Comparison of ENCODE assay signal across 17 cellular contexts in genomic region chr21:35911412-35912191, GRCh38.
"Had no signal": no experiment of that assay in that cellular context is flagged by ENCODE, and none has a peak within 500 bp of the region (broad histone marks: within the 10 kb centered on the region; RNA-seq: fewer than 3 reads in every experiment).

No MANE protein-coding gene starts in this region.

- H3K4me1 ChIP-seq: gastrocnemius medialis, left ventricle myocardium inferior, right atrium auricular region had no signal

- ATAC-seq: activated CD8-positive, alpha-beta T cell treated with anti-CD3 and anti-CD28 coated beads, Interleukin-2, amount 10 ng/mL, durations not matched to agents 7 days and 5 days; activated T-cell treated with anti-CD3 and anti-CD28 coated beads, Interleukin-2, amount 50 U/mL, for 72 hours; gastrocnemius medialis; WTC11 had no signal

- H3K36me3 ChIP-seq: gastrocnemius medialis, left ventricle myocardium inferior, right atrium auricular region, transverse colon had no signal

- H3K9me3 ChIP-seq: gastrocnemius medialis, left ventricle myocardium inferior, right atrium auricular region, transverse colon had no signal

- DNase-seq: activated CD4-positive, alpha-beta T cell treated with anti-CD3 and anti-CD28 coated beads for 48 hours; activated CD8-positive, alpha-beta memory T cell treated with anti-CD3 and anti-CD28 coated beads, Interleukin-2, amount 50 U/mL, for 4 hours; activated CD8-positive, alpha-beta T cell treated with anti-CD3 and anti-CD28 coated beads, Interleukin-2, amount 10 ng/mL, durations not matched to agents 7 days and 5 days; activated gamma-delta T cell; activated naive CD8-positive, alpha-beta T cell treated with anti-CD3 and anti-CD28 coated beads for 36 hours; activated T-cell treated with anti-CD3 and anti-CD28 coated beads, Interleukin-2, amount 50 U/mL, for 72 hours; effector memory CD4-positive, alpha-beta T cell; gastrocnemius medialis; islet precursor cell; left ventricle myocardium inferior; mesendoderm; stimulated activated CD4-positive, alpha-beta T cell treated with anti-CD3 and anti-CD28 coated beads, Interleukin-4, amount 100 ng/mL, for 1 hour; stimulated activated naive CD4-positive, alpha-beta T cell; T-helper 2 cell; transverse colon had no signal

- H3K27ac ChIP-seq: gastrocnemius medialis, left ventricle myocardium inferior, right atrium auricular region, transverse colon had no signal

- H3K27me3 ChIP-seq: gastrocnemius medialis, right atrium auricular region had no signal

- H3K4me3 ChIP-seq: gastrocnemius medialis, left ventricle myocardium inferior, right atrium auricular region, transverse colon had no signal
